In genomic region chr11:199782-200181, GRCh38 we compare ENCODE assay signal across 1 cellular context.
TF ChIP-seq lines count a peak whose summit lies in the region.

No MANE protein-coding gene starts in this region.

TF ChIP-seq in GM12878, 131 proteins besides CTCF, POLR2A, EP300 and RAD21:
- TF ChIP-seq CHD2 (IDR thresholded peaks at IDR 0.05; ENCODE audit: borderline replicate concordance, low read depth, low read length), result no peak
- no peak for TF ChIP-seq HCFC1 (IDR thresholded peaks at IDR 0.05; ENCODE audit: low read length)
- TF ChIP-seq FOXK2 (IDR thresholded peaks at IDR 0.05), result no peak
- TF ChIP-seq HDAC2 (IDR thresholded peaks at IDR 0.05), result no peak
- TF ChIP-seq BRCA1 (IDR thresholded peaks at IDR 0.05; ENCODE audit: low read depth, low read length), result no peak
- no peak for TF ChIP-seq SPI1 (IDR thresholded peaks at IDR 0.05; ENCODE audit: borderline replicate concordance, insufficient read depth, low read depth, low read length)
- no peak for TF ChIP-seq PKNOX1 (IDR thresholded peaks at IDR 0.05)
- TF ChIP-seq NR2F1 (conservative IDR thresholded peaks at IDR 0.05), result no peak
- no peak for TF ChIP-seq SKIL (IDR thresholded peaks at IDR 0.05; ENCODE audit: low read depth, poor library complexity, severe bottlenecking)
- TF ChIP-seq KLF5 (IDR thresholded peaks at IDR 0.05; ENCODE audit: partially characterized antibody), result no peak
